18 cellular contexts compared by ENCODE assay signal in genomic region chr19:17002455-17002854, GRCh38.
"Had no signal": no experiment of that assay in that cellular context is flagged by ENCODE, and none has a peak within 500 bp of the region (broad histone marks: within the 10 kb centered on the region; RNA-seq: fewer than 3 reads in every experiment).

No MANE protein-coding gene starts in this region.

- H3K27ac Mint-ChIP-seq: activated CD4-positive, alpha-beta T cell treated with anti-CD3 and anti-CD28 coated beads, Interleukin-2, amount 10 ng/mL, durations not matched to agents 7 days and 5 days; dendritic cell treated with granulocyte-macrophage colony-stimulating factor and Interleukin-4, amounts not matched to agents 40 ng/mL and 50 ng/mL, for 4 days; mesothelial cell of epicardium; nephron; type B pancreatic cell had no signal

- H3K4me3 ChIP-seq: body of pancreas, cardiac muscle cell, pancreas, psoas muscle, right atrium auricular region, spleen, thoracic aorta had no signal

- DNase-seq: activated CD4-positive, alpha-beta T cell treated with anti-CD3 and anti-CD28 coated beads, Interleukin-2, amount 10 ng/mL, durations not matched to agents 7 days and 5 days; anterior cingulate cortex; body of pancreas; foreskin melanocyte; kidney glomerular epithelial cell; left ventricle myocardium superior; mammary epithelial cell; psoas muscle; WERI-Rb-1 had no signal

- H3K9me3 ChIP-seq: body of pancreas, pancreas, psoas muscle, thoracic aorta had no signal

- H3K4me3 Mint-ChIP-seq: activated CD4-positive, alpha-beta T cell treated with anti-CD3 and anti-CD28 coated beads, Interleukin-2, amount 10 ng/mL, durations not matched to agents 7 days and 5 days; dendritic cell treated with granulocyte-macrophage colony-stimulating factor and Interleukin-4, amounts not matched to agents 40 ng/mL and 50 ng/mL, for 4 days; mesothelial cell of epicardium; nephron; type B pancreatic cell had no signal

- H3K27ac ChIP-seq: body of pancreas, cardiac muscle cell, pancreas, psoas muscle, right atrium auricular region, spleen, thoracic aorta, WERI-Rb-1 had no signal

- ATAC-seq: body of pancreas, pancreas, psoas muscle had no signal

- H3K36me3 ChIP-seq: cardiac muscle cell, pancreas, right atrium auricular region, spleen, thoracic aorta, WERI-Rb-1 had no signal

- H3K4me1 ChIP-seq: body of pancreas, pancreas, psoas muscle, right atrium auricular region had no signal

- H3K4me1 Mint-ChIP-seq: activated CD4-positive, alpha-beta T cell treated with anti-CD3 and anti-CD28 coated beads, Interleukin-2, amount 10 ng/mL, durations not matched to agents 7 days and 5 days; mesothelial cell of epicardium; nephron had no signal

- H3K27me3 Mint-ChIP-seq: activated CD4-positive, alpha-beta T cell treated with anti-CD3 and anti-CD28 coated beads, Interleukin-2, amount 10 ng/mL, durations not matched to agents 7 days and 5 days; type B pancreatic cell had no signal

- H3K27me3 ChIP-seq: body of pancreas, cardiac muscle cell, pancreas, right atrium auricular region had no signal
